26 cellular contexts compared by ENCODE assay signal in the genomic region with DNA sequence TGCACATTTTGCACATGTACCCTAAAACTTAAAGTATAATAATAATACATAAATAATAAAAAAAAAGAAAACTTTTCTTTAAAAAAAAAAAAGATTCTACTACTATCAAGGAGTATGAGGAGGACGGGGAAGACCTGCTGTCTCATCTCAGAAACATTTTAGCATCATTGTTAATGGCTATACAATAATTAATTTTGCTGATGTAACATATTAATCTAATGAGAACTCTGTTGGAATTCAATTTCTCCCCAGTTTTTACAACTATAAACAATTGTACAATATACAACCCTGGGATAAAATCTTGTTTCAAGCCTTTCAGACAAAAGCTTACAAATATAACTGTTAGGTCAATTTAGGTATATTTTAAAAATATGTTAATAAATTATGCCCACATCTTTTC.
"Had no signal": no experiment of that assay in that cellular context is flagged by ENCODE, and none has a peak within 500 bp of the region (broad histone marks: within the 10 kb centered on the region; RNA-seq: fewer than 3 reads in every experiment).

No MANE protein-coding gene starts in this region.

- H3K4me3 ChIP-seq: stomach, suprapubic skin, testis, thoracic aorta, thyroid gland, tibial artery, tibial nerve, transverse colon, upper lobe of left lung, upper lobe of right lung, uterus, vagina had no signal

- H3K4me1 ChIP-seq: stomach, suprapubic skin, testis, thyroid gland, tibial artery, tibial nerve, transverse colon, upper lobe of left lung, upper lobe of right lung, uterus, vagina had no signal

- FAIRE-seq: urothelium cell line had no signal

- H3K9me3 ChIP-seq: stomach, suprapubic skin, testis, thoracic aorta, thyroid gland, tibial artery, tibial nerve, transverse colon, upper lobe of left lung, upper lobe of right lung, uterus, vagina had no signal

- ATAC-seq: stimulated activated effector memory CD8-positive, alpha-beta T cell treated with anti-CD3 and anti-CD28 coated beads, Interleukin-12 subunit alpha, Interleukin-12 subunit beta, amount 100 ng/mL, for 72 hours; stimulated activated memory B cell treated with anti-CD40 and anti-IgM and Interleukin-4, amounts not matched to agents 10 μg/mL and 1 μg/mL and 100 μg/mL, for 72 hours; stimulated activated naive B cell treated with anti-CD40 and anti-IgM and Interleukin-4, amounts not matched to agents 10 μg/mL and 1 μg/mL and 100 μg/mL, for 72 hours; stimulated activated naive CD8-positive, alpha-beta T cell treated with anti-CD3 and anti-CD28 coated beads, Interleukin-15, amount 100 ng/mL, for 72 hours; stimulated activated naive CD8-positive, alpha-beta T cell treated with anti-CD3 and anti-CD28 coated beads, Interleukin-15, Interleukin-2, amounts not matched to agents 100 U/mL and 50 U/mL, for 24 hours; upper lobe of right lung had no signal

- H3K36me3 ChIP-seq: stomach, suprapubic skin, thoracic aorta, thyroid gland, tibial artery, tibial nerve, transverse colon, upper lobe of left lung, upper lobe of right lung, uterus, vagina had no signal

- H3K27ac ChIP-seq: stomach, suprapubic skin, testis, thoracic aorta, thyroid gland, tibial artery, tibial nerve, transverse colon, upper lobe of left lung, upper lobe of right lung, uterus, vagina had no signal

- H3K27me3 ChIP-seq: stomach, suprapubic skin, testis, thyroid gland, tibial artery, tibial nerve, transverse colon, upper lobe of left lung, upper lobe of right lung, uterus, vagina had no signal

- DNase-seq: stimulated activated CD4-positive, alpha-beta T cell treated with anti-CD3 and anti-CD28 coated beads, Interleukin-4, amount 100 ng/mL, for 1 hour; stimulated activated CD4-positive, alpha-beta T cell treated with anti-CD3 and anti-CD28 coated beads, Interleukin-4, amount 100 ng/mL, for 24 hours; stimulated activated CD4-positive, alpha-beta T cell treated with anti-CD3 and anti-CD28 coated beads, Interleukin-4, amount 100 ng/mL, for 4 hours; stimulated activated CD8-positive, alpha-beta memory T cell treated with anti-CD3 and anti-CD28 coated beads, Interleukin-4, amount 100 ng/mL, for 48 hours; stimulated activated naive B cell treated with anti-CD40 and anti-IgM and Interleukin-4, amounts not matched to agents 10 μg/mL and 1 μg/mL and 100 μg/mL, for 72 hours; stimulated activated naive CD4-positive, alpha-beta T cell; stimulated activated naive CD4-positive, alpha-beta T cell treated with Interleukin-2 at 50 U/mL for 16 hours; stimulated activated naive CD8-positive, alpha-beta T cell treated with anti-CD3 and anti-CD28 coated beads, Interleukin-15, amount 100 ng/mL, for 72 hours; stimulated activated naive CD8-positive, alpha-beta T cell treated with anti-CD3 and anti-CD28 coated beads, Interleukin-15, Interleukin-2, amounts not matched to agents 100 U/mL and 50 U/mL, for 24 hours; stomach; substantia nigra; testis; thyroid gland; tibial artery; transverse colon; trophoblast cell; upper lobe of left lung; upper lobe of right lung; uterus had no signal
